In the genomic region with DNA sequence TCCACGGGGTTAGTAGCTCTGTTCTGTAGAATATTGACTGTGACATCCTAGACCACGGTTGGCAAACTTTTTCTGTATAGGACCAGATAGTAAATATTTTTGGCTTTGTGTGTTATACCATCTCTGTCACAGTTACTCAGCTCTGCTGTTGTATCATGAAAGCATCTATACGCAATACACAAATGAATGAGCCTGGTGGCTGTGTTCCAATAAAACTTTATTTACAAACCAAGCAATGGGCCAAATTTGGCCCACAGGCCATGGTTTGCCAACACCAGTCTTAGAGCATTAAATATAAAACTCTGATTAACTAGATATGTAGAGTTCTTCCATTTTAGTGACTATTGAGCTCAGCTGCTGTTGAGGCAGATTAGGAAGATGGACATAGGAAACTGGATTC, we compare ENCODE assay signal across 2 cellular contexts.
TF ChIP-seq lines count a peak whose summit lies in the region.

No MANE protein-coding gene starts in this region.

TF ChIP-seq in GM12891, 5 proteins besides CTCF, POLR2A, EP300 and RAD21:
- no peak for TF ChIP-seq PAX5 (IDR thresholded peaks at IDR 0.05; ENCODE audit: insufficient read depth, low read length, severe bottlenecking)
- TF ChIP-seq TAF1 (IDR thresholded peaks at IDR 0.05; ENCODE audit: low read depth, low read length) = no peak
- TF ChIP-seq POU2F2 (IDR thresholded peaks at IDR 0.05; ENCODE audit: low read depth, low read length) = no peak
- TF ChIP-seq SPI1 (IDR thresholded peaks at IDR 0.05; ENCODE audit: low read depth, low read length) = no peak
- TF ChIP-seq POLR2AphosphoS5 (IDR thresholded peaks at IDR 0.05; ENCODE audit: low read depth, low read length) = no peak

TF ChIP-seq in GM12878, 131 proteins besides CTCF, POLR2A, EP300 and RAD21:
- TF ChIP-seq, protein P1, sequence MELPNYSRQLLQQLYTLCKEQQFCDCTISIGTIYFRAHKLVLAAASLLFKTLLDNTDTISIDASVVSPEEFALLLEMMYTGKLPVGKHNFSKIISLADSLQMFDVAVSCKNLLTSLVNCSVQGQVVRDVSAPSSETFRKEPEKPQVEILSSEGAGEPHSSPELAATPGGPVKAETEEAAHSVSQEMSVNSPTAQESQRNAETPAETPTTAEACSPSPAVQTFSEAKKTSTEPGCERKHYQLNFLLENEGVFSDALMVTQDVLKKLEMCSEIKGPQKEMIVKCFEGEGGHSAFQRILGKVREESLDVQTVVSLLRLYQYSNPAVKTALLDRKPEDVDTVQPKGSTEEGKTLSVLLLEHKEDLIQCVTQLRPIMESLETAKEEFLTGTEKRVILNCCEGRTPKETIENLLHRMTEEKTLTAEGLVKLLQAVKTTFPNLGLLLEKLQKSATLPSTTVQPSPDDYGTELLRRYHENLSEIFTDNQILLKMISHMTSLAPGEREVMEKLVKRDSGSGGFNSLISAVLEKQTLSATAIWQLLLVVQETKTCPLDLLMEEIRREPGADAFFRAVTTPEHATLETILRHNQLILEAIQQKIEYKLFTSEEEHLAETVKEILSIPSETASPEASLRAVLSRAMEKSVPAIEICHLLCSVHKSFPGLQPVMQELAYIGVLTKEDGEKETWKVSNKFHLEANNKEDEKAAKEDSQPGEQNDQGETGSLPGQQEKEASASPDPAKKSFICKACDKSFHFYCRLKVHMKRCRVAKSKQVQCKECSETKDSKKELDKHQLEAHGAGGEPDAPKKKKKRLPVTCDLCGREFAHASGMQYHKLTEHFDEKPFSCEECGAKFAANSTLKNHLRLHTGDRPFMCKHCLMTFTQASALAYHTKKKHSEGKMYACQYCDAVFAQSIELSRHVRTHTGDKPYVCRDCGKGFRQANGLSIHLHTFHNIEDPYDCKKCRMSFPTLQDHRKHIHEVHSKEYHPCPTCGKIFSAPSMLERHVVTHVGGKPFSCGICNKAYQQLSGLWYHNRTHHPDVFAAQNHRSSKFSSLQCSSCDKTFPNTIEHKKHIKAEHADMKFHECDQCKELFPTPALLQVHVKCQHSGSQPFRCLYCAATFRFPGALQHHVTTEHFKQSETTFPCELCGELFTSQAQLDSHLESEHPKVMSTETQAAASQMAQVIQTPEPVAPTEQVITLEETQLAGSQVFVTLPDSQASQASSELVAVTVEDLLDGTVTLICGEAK (IDR thresholded peaks at IDR 0.05; ENCODE audit: borderline replicate concordance) = peak; percentile 74
- no peak for TF ChIP-seq NR2C2 (IDR thresholded peaks at IDR 0.05; ENCODE audit: borderline replicate concordance, control insufficient read depth, insufficient read length, low read depth)
